In genomic region chr20:55417797-55418196, GRCh38 we compare ENCODE assay signal across 21 cellular contexts.
"Had no signal": no experiment of that assay in that cellular context is flagged by ENCODE, and none has a peak within 500 bp of the region (broad histone marks: within the 10 kb centered on the region; RNA-seq: fewer than 3 reads in every experiment).

No MANE protein-coding gene starts in this region.

- H3K4me1 Mint-ChIP-seq: activated CD4-positive, alpha-beta T cell treated with anti-CD3 and anti-CD28 coated beads, Interleukin-2, amount 10 ng/mL, durations not matched to agents 24 days and 14 days; activated naive CD8-positive, alpha-beta T cell treated with anti-CD3 and anti-CD28 coated beads for 36 hours; activated T-helper 17 cell treated with anti-CD3 and anti-CD28 coated beads, Interleukin-2, amount 50 U/mL, for 72 hours; neural crest cell had no signal

- H3K9me3 Mint-ChIP-seq: activated naive CD8-positive, alpha-beta T cell treated with anti-CD3 and anti-CD28 coated beads for 36 hours; neural crest cell had no signal

- FAIRE-seq: kidney had no signal

- H3K27ac Mint-ChIP-seq: activated CD4-positive, alpha-beta T cell treated with anti-CD3 and anti-CD28 coated beads, Interleukin-2, amount 10 ng/mL, durations not matched to agents 24 days and 14 days; activated CD8-positive, alpha-beta T cell treated with anti-CD3 and anti-CD28 coated beads for 36 hours; activated naive CD8-positive, alpha-beta T cell treated with anti-CD3 and anti-CD28 coated beads for 36 hours; activated T-helper 17 cell treated with anti-CD3 and anti-CD28 coated beads, Interleukin-2, amount 50 U/mL, for 72 hours; effector memory CD8-positive, alpha-beta T cell; stimulated activated naive CD8-positive, alpha-beta T cell treated with anti-CD3 and anti-CD28 coated beads, Interleukin-15, Interleukin-2, amounts not matched to agents 100 ng/mL and 50 ng/mL, for 24 hours had no signal

- DNase-seq: activated CD4-positive, alpha-beta T cell treated with anti-CD3 and anti-CD28 coated beads, Interleukin-2, amount 10 ng/mL, durations not matched to agents 24 days and 14 days; activated CD8-positive, alpha-beta T cell treated with anti-CD3 and anti-CD28 coated beads for 36 hours; activated naive CD4-positive, alpha-beta T cell; activated naive CD8-positive, alpha-beta T cell treated with anti-CD3 and anti-CD28 coated beads for 36 hours; activated T-cell treated with anti-CD3 and anti-CD28 coated beads, Interleukin-2, amount 50 U/mL, for 1 hour; amniotic stem cell; body of pancreas; caudate nucleus; effector memory CD8-positive, alpha-beta T cell; foreskin keratinocyte; kidney; retina; stimulated activated CD4-positive, alpha-beta T cell treated with anti-CD3 and anti-CD28 coated beads, Interleukin-15, amount 100 ng/mL, for 24 hours; stimulated activated CD4-positive, alpha-beta T cell treated with anti-CD3 and anti-CD28 coated beads, Interleukin-2, amount 100 ng/mL, for 48 hours; trophoblast cell had no signal

- H3K27me3 ChIP-seq: body of pancreas, foreskin keratinocyte, suprapubic skin had no signal

- H3K36me3 Mint-ChIP-seq: activated naive CD8-positive, alpha-beta T cell treated with anti-CD3 and anti-CD28 coated beads for 36 hours had no signal

- H3K4me3 Mint-ChIP-seq: activated CD4-positive, alpha-beta T cell treated with anti-CD3 and anti-CD28 coated beads, Interleukin-2, amount 10 ng/mL, durations not matched to agents 24 days and 14 days; activated CD8-positive, alpha-beta T cell treated with anti-CD3 and anti-CD28 coated beads for 36 hours; activated naive CD8-positive, alpha-beta T cell treated with anti-CD3 and anti-CD28 coated beads for 36 hours; activated T-helper 17 cell treated with anti-CD3 and anti-CD28 coated beads, Interleukin-2, amount 50 U/mL, for 72 hours; effector memory CD8-positive, alpha-beta T cell; neural crest cell; stimulated activated naive CD8-positive, alpha-beta T cell treated with anti-CD3 and anti-CD28 coated beads, Interleukin-15, Interleukin-2, amounts not matched to agents 100 ng/mL and 50 ng/mL, for 24 hours had no signal

- ATAC-seq: activated CD8-positive, alpha-beta T cell treated with anti-CD3 and anti-CD28 coated beads for 36 hours; activated T-helper 17 cell treated with anti-CD3 and anti-CD28 coated beads, Interleukin-2, amount 50 U/mL, for 72 hours; body of pancreas; effector memory CD8-positive, alpha-beta T cell; foreskin keratinocyte had no signal

- H3K36me3 ChIP-seq: suprapubic skin had no signal

- H3K27ac ChIP-seq: body of pancreas, epithelial cell of prostate, foreskin keratinocyte, suprapubic skin had no signal

- H3K4me1 ChIP-seq: body of pancreas, foreskin keratinocyte, suprapubic skin had no signal

- H3K27me3 Mint-ChIP-seq: activated CD4-positive, alpha-beta T cell treated with anti-CD3 and anti-CD28 coated beads, Interleukin-2, amount 10 ng/mL, durations not matched to agents 24 days and 14 days; activated CD8-positive, alpha-beta T cell treated with anti-CD3 and anti-CD28 coated beads for 36 hours; activated naive CD8-positive, alpha-beta T cell treated with anti-CD3 and anti-CD28 coated beads for 36 hours; activated T-helper 17 cell treated with anti-CD3 and anti-CD28 coated beads, Interleukin-2, amount 50 U/mL, for 72 hours; effector memory CD8-positive, alpha-beta T cell; stimulated activated naive CD8-positive, alpha-beta T cell treated with anti-CD3 and anti-CD28 coated beads, Interleukin-15, Interleukin-2, amounts not matched to agents 100 ng/mL and 50 ng/mL, for 24 hours had no signal

- H3K9me3 ChIP-seq: body of pancreas, suprapubic skin had no signal

- H3K4me3 ChIP-seq: body of pancreas, lung, suprapubic skin had no signal
